Comparison of ENCODE assay signal across 25 cellular contexts in genomic region chr2:147553743-147554142, GRCh38.
"Had no signal": no experiment of that assay in that cellular context is flagged by ENCODE, and none has a peak within 500 bp of the region (broad histone marks: within the 10 kb centered on the region; RNA-seq: fewer than 3 reads in every experiment).

No MANE protein-coding gene starts in this region.

- H3K27me3 Mint-ChIP-seq: stimulated activated memory B cell treated with anti-CD40 and anti-IgM and Interleukin-4, amounts not matched to agents 10 μg/mL and 1 μg/mL and 100 μg/mL, for 72 hours had no signal

- H3K27ac ChIP-seq: foreskin keratinocyte, lower lobe of right lung, neutrophil, ovary, prostate gland, right lobe of liver, transverse colon, uterus had no signal

- ATAC-seq: activated T-cell treated with anti-CD3 and anti-CD28 coated beads, Interleukin-2, amount 50 U/mL, for 4 hours; foreskin keratinocyte; left colon; lower lobe of right lung; mucosa of descending colon; right lobe of liver; stimulated activated memory B cell treated with anti-CD40 and anti-IgM and Interleukin-4, amounts not matched to agents 10 μg/mL and 1 μg/mL and 100 μg/mL, for 72 hours; T-helper 17 cell had no signal

- H3K36me3 ChIP-seq: lower lobe of right lung, neutrophil, ovary, prostate gland, right lobe of liver, stomach, transverse colon, uterus had no signal

- H3K4me3 Mint-ChIP-seq: activated B cell treated with CpG ODN at 0.5 μM for 24 hours; activated naive CD4-positive, alpha-beta T cell treated with anti-CD3 and anti-CD28 coated beads for 36 hours; activated T-cell treated with anti-CD3 and anti-CD28 coated beads, Interleukin-2, amount 50 U/mL, for 4 hours; naive B cell; stimulated activated memory B cell treated with anti-CD40 and anti-IgM and Interleukin-4, amounts not matched to agents 10 μg/mL and 1 μg/mL and 100 μg/mL, for 72 hours; T-helper 17 cell had no signal

- H3K36me3 Mint-ChIP-seq: naive B cell; stimulated activated memory B cell treated with anti-CD40 and anti-IgM and Interleukin-4, amounts not matched to agents 10 μg/mL and 1 μg/mL and 100 μg/mL, for 72 hours had no signal

- H3K4me1 ChIP-seq: foreskin keratinocyte, lower lobe of right lung, prostate gland, right lobe of liver, uterus had no signal

- H3K4me1 Mint-ChIP-seq: activated B cell treated with CpG ODN at 0.5 μM for 24 hours; naive B cell; stimulated activated memory B cell treated with anti-CD40 and anti-IgM and Interleukin-4, amounts not matched to agents 10 μg/mL and 1 μg/mL and 100 μg/mL, for 72 hours had no signal

- DNase-seq: activated B cell treated with CpG ODN at 0.5 μM for 24 hours; activated CD4-positive, alpha-beta T cell treated with anti-CD3 and anti-CD28 coated beads for 4 hours; activated CD4-positive, alpha-beta T cell treated with anti-CD3 and anti-CD28 coated beads, Interleukin-2, amount 50 U/mL, for 48 hours; activated CD8-positive, alpha-beta memory T cell treated with anti-CD3 and anti-CD28 coated beads, Interleukin-2, amount 50 U/mL, for 48 hours; activated naive CD4-positive, alpha-beta T cell treated with anti-CD3 and anti-CD28 coated beads for 36 hours; activated T-cell treated with anti-CD3 and anti-CD28 coated beads, Interleukin-2, amount 50 U/mL, for 4 hours; amygdala; cortex of kidney; foreskin keratinocyte; left colon; lower lobe of right lung; mesendoderm; mucosa of descending colon; naive B cell; ovary; right lobe of liver; small intestine; stimulated activated CD4-positive, alpha-beta T cell treated with anti-CD3 and anti-CD28 coated beads, Interleukin-15, amount 100 ng/mL, for 24 hours; stomach; T-helper 17 cell; transverse colon; uterus had no signal

- H3K4me3 ChIP-seq: lower lobe of right lung, mucosa of descending colon, ovary, prostate gland, right lobe of liver, stomach, transverse colon, uterus had no signal

- H3K27me3 ChIP-seq: foreskin keratinocyte, neutrophil, ovary, right lobe of liver, stomach, transverse colon, uterus had no signal

- H3K9me3 ChIP-seq: lower lobe of right lung, mucosa of descending colon, neutrophil, ovary, prostate gland, right lobe of liver, stomach, transverse colon, uterus had no signal

- H3K27ac Mint-ChIP-seq: activated B cell treated with CpG ODN at 0.5 μM for 24 hours; activated naive CD4-positive, alpha-beta T cell treated with anti-CD3 and anti-CD28 coated beads for 36 hours; naive B cell; stimulated activated memory B cell treated with anti-CD40 and anti-IgM and Interleukin-4, amounts not matched to agents 10 μg/mL and 1 μg/mL and 100 μg/mL, for 72 hours; T-helper 17 cell had no signal

- H3K9me3 Mint-ChIP-seq: activated B cell treated with CpG ODN at 0.5 μM for 24 hours; activated naive CD4-positive, alpha-beta T cell treated with anti-CD3 and anti-CD28 coated beads for 36 hours; activated T-cell treated with anti-CD3 and anti-CD28 coated beads, Interleukin-2, amount 50 U/mL, for 4 hours; stimulated activated memory B cell treated with anti-CD40 and anti-IgM and Interleukin-4, amounts not matched to agents 10 μg/mL and 1 μg/mL and 100 μg/mL, for 72 hours had no signal
